Comparison of ENCODE assay signal across 10 cellular contexts in genomic region chr22:46026907-46027218, GRCh38. TPM values are rescaled to one million over a fixed set of nuclear protein-coding genes. Genes with fewer than 3 reads are reported as not detected.
A peak's percentile ranks its signal among the peaks of the same experiment; 100 is the strongest.
DNase-seq lines count a peak whose midpoint lies in the region; ATAC-seq, FAIRE-seq and TF ChIP-seq lines count a peak whose summit lies in the region.
"Had no signal": no experiment of that assay in that cellular context is flagged by ENCODE, and none has a peak within 500 bp of the region (broad histone marks: within the 10 kb centered on the region; RNA-seq: fewer than 3 reads in every experiment).

No MANE protein-coding gene starts in this region.

- 50% methylated on average over 3 of the region's 3 CpGs for WGBS in mammary epithelial cell (ENCODE audit: low coverage, missing lambda C conversion rate)
- WGBS in HepG2 (ENCODE audit: low lambda C conversion rate) = 23% methylated on average over 3 of the region's 3 CpGs

- H3K27me3 ChIP-seq in KMS-11 (ENCODE audit: insufficient read depth, low read depth) = peaks cover 31% of the 10 kb centered on the region
- no peaks in the 10 kb centered on the region for H3K27me3 ChIP-seq in mammary epithelial cell (ENCODE audit: insufficient read depth, low read length)
- peaks cover 7 to 55% of the 10 kb centered on the region in 2 experiments for H3K27me3 ChIP-seq in HepG2 (ENCODE audit: control insufficient read depth in 1 of 2, insufficient read depth in 2 of 2, low read length in 2 of 2)

- H3K9me3 Mint-ChIP-seq in stimulated activated naive B cell treated with anti-CD40 and anti-IgM and Interleukin-4, amounts not matched to agents 10 μg/mL and 1 μg/mL and 100 μg/mL, for 72 hours = no peaks in the 10 kb centered on the region

- H3K4me2 ChIP-seq in KMS-11 (0 out of 2 replicates have a peak overlapping the region, but pooled peaks have one; percentile 13), mammary epithelial cell (ENCODE audit: insufficient read depth, low read depth, low read length) (peak overlapping the region; percentile 94), HepG2 (ENCODE audit: low read depth, low read length) (peak overlapping the region; percentile 78)

- in situ Hi-C loops in mammary epithelial cell (cut with MboI; ENCODE audit: low sequenced_read_pairs in 2 of 2) (no loop called here), HepG2 (cut with HindIII; ENCODE audit: extremely low pct_ligation_motif_present, low pct_unique_long_range_greater_than_20kb) (no loop called here)

- FAIRE-seq in HepG2 (lab: Jason Lieb, UNC) = no peak
- FAIRE-seq: H54 had no signal

- dilution Hi-C loops in mammary epithelial cell (cut with HindIII; ENCODE audit: low sequenced_read_pairs) = no loop called here

- intact Hi-C loops in mammary epithelial cell (cut with micrococcal nuclease) (no loop called here), HepG2 (cut with micrococcal nuclease; ENCODE audit: unreplicated experiment) (no loop called here)

- H3K9ac ChIP-seq in KMS-11 = no peak overlapping the region
- no peak overlapping the region for H3K9ac ChIP-seq in mammary epithelial cell (ENCODE audit: insufficient read depth, low read length)
- H3K9ac ChIP-seq in HepG2 (ENCODE audit: insufficient read depth, low read depth, low read length) = peak overlapping the region; percentile 23; the same call in 1 of the 2 replicates

- H3K27me3 Mint-ChIP-seq in stimulated activated naive B cell treated with anti-CD40 and anti-IgM and Interleukin-4, amounts not matched to agents 10 μg/mL and 1 μg/mL and 100 μg/mL, for 72 hours = peaks cover 38 to 45% of the 10 kb centered on the region in 2 donors

- H3K4me1 Mint-ChIP-seq in stimulated activated naive B cell treated with anti-CD40 and anti-IgM and Interleukin-4, amounts not matched to agents 10 μg/mL and 1 μg/mL and 100 μg/mL, for 72 hours = peaks cover 5 to 12% of the 10 kb centered on the region in 2 donors

- H3K4me1 ChIP-seq in KMS-11 (ENCODE audit: low read depth, poor library complexity, severe bottlenecking) = no peaks in the 10 kb centered on the region
- peaks cover 13% of the 10 kb centered on the region for H3K4me1 ChIP-seq in mammary epithelial cell (ENCODE audit: insufficient read depth, low read length)
- peaks cover 46% of the 10 kb centered on the region for H3K4me1 ChIP-seq in HepG2 (ENCODE audit: insufficient read depth, low read length)

- no peaks in the 10 kb centered on the region for H3K36me3 ChIP-seq in KMS-11 (ENCODE audit: insufficient read depth)
- no peaks in the 10 kb centered on the region for H3K36me3 ChIP-seq in mammary epithelial cell (ENCODE audit: insufficient read depth, low read length)
- H3K36me3 ChIP-seq in HepG2 (replicated peaks in 1 of 2; ENCODE audit: control insufficient read depth in 1 of 2, insufficient read depth in 2 of 2, low read length in 2 of 2) = no peaks in the 10 kb centered on the region

- H3K36me3 Mint-ChIP-seq in stimulated activated naive B cell treated with anti-CD40 and anti-IgM and Interleukin-4, amounts not matched to agents 10 μg/mL and 1 μg/mL and 100 μg/mL, for 72 hours = no peaks in the 10 kb centered on the region

- H3K9me3 ChIP-seq in mammary epithelial cell (replicated peaks; ENCODE audit: insufficient read depth, low read length) = no peaks in the 10 kb centered on the region
- no peaks in the 10 kb centered on the region for H3K9me3 ChIP-seq in HepG2 (ENCODE audit: low read length)

- H2AFZ ChIP-seq in KMS-11 (ENCODE audit: low read depth) = no peak overlapping the region
- H2AFZ ChIP-seq in mammary epithelial cell (ENCODE audit: low read depth, low read length) = peak overlapping the region; percentile 76
- H2AFZ ChIP-seq in HepG2 (ENCODE audit: low read length) = no peak overlapping the region

- no peak overlapping the region for H3K4me3 ChIP-seq in KMS-11 (IDR thresholded peaks at IDR 0.05; ENCODE audit: insufficient read depth, low read depth, low read length)
- H3K4me3 ChIP-seq in mammary epithelial cell (replicated peaks in 1 of 3; ENCODE audit: insufficient read depth in 1 of 3, low read depth in 2 of 3, low read length in 3 of 3) = peak overlapping the region in 1 of 3 experiments; percentile 31
- H3K4me3 ChIP-seq in HepG2 (replicated peaks in 1 of 3; ENCODE audit: insufficient read depth in 1 of 3, low read depth in 2 of 3, low read length in 3 of 3) = peak overlapping the region; percentile 41 to 71 (median 43)

- no peak for TF ChIP-seq RAD21 in HepG2 (CRISPR knock-in tag; IDR thresholded peaks at IDR 0.05)

- BruUV-seq in mammary epithelial cell (replicated peaks; lab: Mats Ljungman, UMichigan) (no TSS peak), HepG2 (replicated peaks; lab: Mats Ljungman, UMichigan) (no TSS peak)

- POLR2A ChIA-PET in HepG2 (lab: Yijun Ruan, JAX) = interaction anchor here (1.4 to 2.1 kb wide), 3 partner anchors 9 to 80 kb away, joined by 4 to 14 read pairs (median 13); no protein-coding TSS in a partner anchor

- DNase-seq in mammary epithelial cell (no peak), HepG2 (ENCODE audit: low spot score) (no peak), pons (ENCODE audit: low spot score) (no peak), islet precursor cell (no peak)
- no peak for DNase-seq in stimulated activated naive B cell treated with anti-CD40 and anti-IgM and Interleukin-4, amounts not matched to agents 10 μg/mL and 1 μg/mL and 100 μg/mL, for 72 hours
- DNase-seq in stimulated activated CD4-positive, alpha-beta T cell treated with anti-CD3 and anti-CD28 coated beads, Interleukin-12 subunit alpha, Interleukin-12 subunit beta, amount 100 ng/mL, for 4 hours = no peak
- DNase-seq: SHP77 had no signal

- CTCF ChIA-PET in mammary epithelial cell (lab: Charles Lee; ENCODE audit: low non-redundant PET) (no interaction called here), HepG2 (lab: Yijun Ruan, JAX; ENCODE audit: low intra/inter-chr PET ratio, low total read pairs) (no interaction called here)

- TF ChIP-seq POLR2A in HepG2 (IDR thresholded peaks at IDR 0.05; ENCODE audit: insufficient read depth in 1 of 2, low read depth in 2 of 2, low read length in 2 of 2) = no peak

- H3K27ac ChIP-seq in KMS-11 (no peak overlapping the region), mammary epithelial cell (ENCODE audit: insufficient read depth, low read depth, low read length) (no peak overlapping the region), HepG2 (ENCODE audit: extremely low read length, insufficient read depth, low read length) (no peak overlapping the region)

- H3K27ac Mint-ChIP-seq in stimulated activated naive B cell treated with anti-CD40 and anti-IgM and Interleukin-4, amounts not matched to agents 10 μg/mL and 1 μg/mL and 100 μg/mL, for 72 hours = peak overlapping the region; percentile 60

- peak overlapping the region; percentile 74 to 78 for H3K4me3 Mint-ChIP-seq in stimulated activated naive B cell treated with anti-CD40 and anti-IgM and Interleukin-4, amounts not matched to agents 10 μg/mL and 1 μg/mL and 100 μg/mL, for 72 hours

- TF ChIP-seq EP300 in HepG2 (IDR thresholded peaks at IDR 0.05; ENCODE audit: low read depth in 2 of 2, low read length in 2 of 2) (no peak), HepG2 (CRISPR knock-in tag; IDR thresholded peaks at IDR 0.05; ENCODE audit: borderline replicate concordance) (no peak)

- ATAC-seq in HepG2 (no peak), GM21515 (IDR thresholded peaks at IDR 0.05; ENCODE audit: unreplicated experiment) (no peak)
- no peak for ATAC-seq in stimulated activated naive B cell treated with anti-CD40 and anti-IgM and Interleukin-4, amounts not matched to agents 10 μg/mL and 1 μg/mL and 100 μg/mL, for 72 hours (replicated peaks)

- no peaks in the 10 kb centered on the region for H4K20me1 ChIP-seq in KMS-11 (ENCODE audit: insufficient read depth)
- H4K20me1 ChIP-seq in mammary epithelial cell (ENCODE audit: insufficient read depth, low read length) = no peaks in the 10 kb centered on the region
- H4K20me1 ChIP-seq in HepG2 (ENCODE audit: insufficient read depth, low read length) = no peaks in the 10 kb centered on the region

- no peak for TF ChIP-seq CTCF in KMS-11 (conservative IDR thresholded peaks at IDR 0.05; ENCODE audit: low read depth, low read length)
- no peak for TF ChIP-seq CTCF in mammary epithelial cell (conservative IDR thresholded peaks at IDR 0.05 in 1 of 2, IDR thresholded peaks at IDR 0.05 in 1 of 2; ENCODE audit: extremely low read depth in 1 of 2, insufficient read depth in 1 of 2, low read depth in 1 of 2, low read length in 2 of 2)
- no peak for TF ChIP-seq CTCF in HepG2 (CRISPR knock-in tag; IDR thresholded peaks at IDR 0.05)

- H3K79me2 ChIP-seq in KMS-11 (ENCODE audit: insufficient read depth, low read depth) (no peaks in the 10 kb centered on the region), mammary epithelial cell (ENCODE audit: insufficient read depth, low read length) (no peaks in the 10 kb centered on the region), HepG2 (ENCODE audit: insufficient read depth, low read length) (no peaks in the 10 kb centered on the region)

TF ChIP-seq in HepG2, 621 proteins besides CTCF, POLR2A, EP300 and RAD21 (continues in another document):
- TF ChIP-seq RFX3 (CRISPR knock-in tag; IDR thresholded peaks at IDR 0.05) = no peak

RNA-seq across cellular contexts. Expression of gene WNT7B, which starts 49.9 kb away (rescaled TPM):
- total RNA-seq in mammary epithelial cell = under 1 TPM; 0.31 to 0.50 TPM
- polyA plus RNA-seq in mammary epithelial cell = 0.15 TPM
- polyA minus RNA-seq in mammary epithelial cell = 0.21 TPM
- total RNA-seq in HepG2 (2016; rRNA removed; fragmentation: Illumina TruSeq; extraction: Trizol) = 0.09 and 0.24 TPM in 2 replicates
- 0.09 TPM in 1 of 2 replicates, not detected in the other for total RNA-seq in HepG2 (2016; cell fraction: cytosol; rRNA removed; fragmentation: Illumina TruSeq; extraction: Trizol; ENCODE audit: low read depth)
- total RNA-seq in HepG2 (2016; cell fraction: insoluble cytoplasmic fraction; rRNA removed; fragmentation: Illumina TruSeq; extraction: Trizol) = 0.06 and 0.33 TPM in 2 replicates
- 0.10 and 0.12 TPM in 2 replicates for total RNA-seq in HepG2 (2016; cell fraction: membrane; rRNA removed; fragmentation: Illumina TruSeq; extraction: Trizol)
- not detected in 2 replicates for total RNA-seq in HepG2 (2016; cell fraction: nucleus; rRNA removed; fragmentation: Illumina TruSeq; extraction: Trizol)
- polyA plus RNA-seq in HepG2 (2011; rRNA removed) = 0.04 TPM in 1 of 2 replicates, not detected in the other
- polyA plus RNA-seq in HepG2 (2011; cell fraction: cytosol; rRNA removed) = 0.08 and 0.17 TPM in 2 replicates
- 0.05 and 0.08 TPM in 2 replicates for polyA plus RNA-seq in HepG2 (2011; cell fraction: nucleus; rRNA removed)
- polyA plus RNA-seq in HepG2 (2012) = 0.08 TPM in 1 of 2 replicates, not detected in the other
- polyA plus RNA-seq in HepG2 (2016; cell fraction: cytosol; fragmentation: Illumina TruSeq; extraction: Trizol; ENCODE audit: low read depth) = 0.07 and 0.10 TPM in 2 replicates
- polyA plus RNA-seq in HepG2 (2016; cell fraction: insoluble cytoplasmic fraction; fragmentation: Illumina TruSeq; extraction: Trizol; ENCODE audit: low read depth) = 0.27 and 0.40 TPM in 2 replicates
- 0.12 and 0.22 TPM in 2 replicates for polyA plus RNA-seq in HepG2 (2016; cell fraction: membrane; fragmentation: Illumina TruSeq; extraction: Trizol; ENCODE audit: low read depth)
- polyA plus RNA-seq in HepG2 (2016; cell fraction: nucleus; fragmentation: Illumina TruSeq; extraction: Trizol; ENCODE audit: insufficient read depth, low read depth) = 0.25 and 0.30 TPM in 2 replicates
- 0.30 and 2.8 TPM in 2 replicates for polyA minus RNA-seq in HepG2 (2011; rRNA and poly(A)+ RNA removed; ENCODE audit: low replicate concordance)
- 0.20 TPM in 1 of 2 replicates, not detected in the other for polyA minus RNA-seq in HepG2 (2011; cell fraction: cytosol; rRNA and poly(A)+ RNA removed)
- not detected in 2 replicates for polyA minus RNA-seq in HepG2 (2011; cell fraction: nucleus; rRNA and poly(A)+ RNA removed)

Comparison
In these comparisons a context has a peak if more than half of its experiments do, and no peak if none do; other contexts are left out.
1. H3K4me2 ChIP-seq: peak in every context shown above with its lines; median percentile 94 in mammary epithelial cell; 78 in HepG2; 13 in KMS-11.